Comparison of ENCODE assay signal across 7 cellular contexts in genomic region chr3:136196401-136197158, GRCh38. TPM values are rescaled to one million over a fixed set of nuclear protein-coding genes. Genes with fewer than 3 reads are reported as not detected.
DNase-seq lines count a peak whose midpoint lies in the region; ATAC-seq and TF ChIP-seq lines count a peak whose summit lies in the region.

No MANE protein-coding gene starts in this region.

- peaks cover 40% of the 10 kb centered on the region for H4K20me1 ChIP-seq in hepatocyte (ENCODE audit: insufficient read depth, poor library complexity, severe bottlenecking)

- peak overlapping the region; percentile 25 for H3K4me3 ChIP-seq in hepatocyte

- peak overlapping the region; percentile 68 for H2AFZ ChIP-seq in hepatocyte

- ATAC-seq in GM18511 (IDR thresholded peaks at IDR 0.05; ENCODE audit: unreplicated experiment) (peak; percentile 75), HG03025 (IDR thresholded peaks at IDR 0.05; ENCODE audit: low FRiP score, unreplicated experiment) (peak; percentile 67)

- no peaks in the 10 kb centered on the region for H3K9me2 ChIP-seq in hepatocyte (replicated peaks; ENCODE audit: insufficient read depth)

- TF ChIP-seq CTCF in hepatocyte (IDR thresholded peaks at IDR 0.05; ENCODE audit: poor library complexity), result no peak

- H3K4me1 ChIP-seq in hepatocyte (ENCODE audit: insufficient read depth), result peaks cover 19% of the 10 kb centered on the region

- H3K79me2 ChIP-seq in hepatocyte, result peaks cover 48% of the 10 kb centered on the region

- no peaks in the 10 kb centered on the region for H3K9me3 ChIP-seq in hepatocyte (ENCODE audit: low read depth)

- WGBS in hepatocyte (ENCODE audit: low lambda C conversion rate, missing lambda C conversion rate), result 2% methylated on average over 60 of the region's 64 CpGs

- no peaks in the 10 kb centered on the region for H3K27me3 ChIP-seq in hepatocyte

- peak; percentile 98 for DNase-seq in NCI-H2029 treated with DMSO at 0.1 percent for 48 hours (lab: John Stamatoyannopoulos, UW)
- peak; percentile 98 for DNase-seq in T1000 (lab: John Stamatoyannopoulos, UW)
- DNase-seq in astrocyte of the hippocampus (ENCODE audit: low read depth, low spot score), result peak; percentile 100
- DNase-seq in hepatocyte (ENCODE audit: low spot score), result peak; percentile 100
- DNase-seq in renal cortical epithelial cell (ENCODE audit: low read depth), result peak; percentile 98

- H3K4me2 ChIP-seq in hepatocyte, result peak overlapping the region; percentile 78

- H3K36me3 ChIP-seq in hepatocyte (replicated peaks; ENCODE audit: insufficient read depth, low read depth), result no peaks in the 10 kb centered on the region

- peak overlapping the region; percentile 99 for H3K27ac ChIP-seq in hepatocyte

RNA-seq across cellular contexts. Expression of gene MSL2, which starts 0.4 kb away (rescaled TPM):
- 14.2 and 20.2 TPM in 2 replicates for total RNA-seq in hepatocyte
- polyA plus RNA-seq in hepatocyte, result 3.4 and 4.5 TPM in 2 replicates
- 8.3 and 23.4 TPM in 2 replicates for total RNA-seq in renal cortical epithelial cell

RNA-seq across cellular contexts. Expression of gene PCCB, which starts 53.6 kb away (rescaled TPM):
- total RNA-seq in hepatocyte, result 51.0 and 52.7 TPM in 2 replicates
- 32.0 and 34.1 TPM in 2 replicates for polyA plus RNA-seq in hepatocyte
- total RNA-seq in renal cortical epithelial cell, result 86.1 and 111 TPM in 2 replicates

Comparison
In these comparisons a context has a peak if more than half of its experiments do, and no peak if none do; other contexts are left out.
1. Peak in every context shown above with its lines: DNase-seq, ATAC-seq, H3K4me3 ChIP-seq and H3K27ac ChIP-seq.